ENCODE assay signal across 1 cellular context in the genomic region with DNA sequence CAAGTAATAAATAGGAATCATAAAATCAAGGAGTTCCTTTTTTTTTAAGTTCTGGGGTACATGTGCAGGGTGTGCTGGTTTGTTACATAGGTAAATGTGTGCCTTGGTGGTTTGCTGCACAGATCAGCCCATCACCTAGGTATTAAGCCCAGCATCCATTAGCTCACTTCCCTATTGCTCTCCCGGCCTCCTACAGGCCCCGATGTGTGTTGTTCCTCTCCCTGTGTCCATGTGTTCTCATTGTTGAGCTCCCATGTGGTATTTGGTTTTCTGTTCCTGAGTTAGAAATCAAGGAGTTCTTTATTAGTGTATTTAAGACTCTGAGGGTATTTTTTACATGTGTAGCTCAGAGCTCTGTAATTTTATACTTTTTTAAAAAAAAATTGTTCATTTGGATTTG.
TF ChIP-seq lines count a peak whose summit lies in the region.

No MANE protein-coding gene starts in this region.

TF ChIP-seq in WTC11, 78 proteins besides CTCF, POLR2A, EP300 and RAD21 (continued from another document):
- TF ChIP-seq ZNF281 (CRISPR knock-in tag; IDR thresholded peaks at IDR 0.05) (no peak), SMAD4 (CRISPR knock-in tag; IDR thresholded peaks at IDR 0.05) (no peak), CREM (CRISPR knock-in tag; IDR thresholded peaks at IDR 0.05) (no peak), JUN (CRISPR knock-in tag; IDR thresholded peaks at IDR 0.05) (no peak), GRHL2 (CRISPR knock-in tag; IDR thresholded peaks at IDR 0.05; ENCODE audit: insufficient replicate concordance, severe bottlenecking) (no peak), ZNF396 (CRISPR knock-in tag; IDR thresholded peaks at IDR 0.05; ENCODE audit: borderline replicate concordance) (no peak), ZSCAN18 (CRISPR knock-in tag; IDR thresholded peaks at IDR 0.05) (no peak), FOXK1 (CRISPR knock-in tag; IDR thresholded peaks at IDR 0.05) (no peak), IRF1 (CRISPR knock-in tag; IDR thresholded peaks at IDR 0.05) (no peak), CBFB (CRISPR knock-in tag; IDR thresholded peaks at IDR 0.05; ENCODE audit: low read depth) (no peak), FOXJ3 (CRISPR knock-in tag; IDR thresholded peaks at IDR 0.05; ENCODE audit: borderline replicate concordance) (no peak), JAZF1 (CRISPR knock-in tag; IDR thresholded peaks at IDR 0.05) (no peak), SP1 (CRISPR knock-in tag; conservative IDR thresholded peaks at IDR 0.05) (no peak)
- TF ChIP-seq, protein P1, sequence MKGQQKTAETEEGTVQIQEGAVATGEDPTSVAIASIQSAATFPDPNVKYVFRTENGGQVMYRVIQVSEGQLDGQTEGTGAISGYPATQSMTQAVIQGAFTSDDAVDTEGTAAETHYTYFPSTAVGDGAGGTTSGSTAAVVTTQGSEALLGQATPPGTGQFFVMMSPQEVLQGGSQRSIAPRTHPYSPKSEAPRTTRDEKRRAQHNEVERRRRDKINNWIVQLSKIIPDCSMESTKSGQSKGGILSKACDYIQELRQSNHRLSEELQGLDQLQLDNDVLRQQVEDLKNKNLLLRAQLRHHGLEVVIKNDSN (CRISPR knock-in tag; IDR thresholded peaks at IDR 0.05), result no peak
